ENCODE assay signal across 22 cellular contexts in the genomic region with DNA sequence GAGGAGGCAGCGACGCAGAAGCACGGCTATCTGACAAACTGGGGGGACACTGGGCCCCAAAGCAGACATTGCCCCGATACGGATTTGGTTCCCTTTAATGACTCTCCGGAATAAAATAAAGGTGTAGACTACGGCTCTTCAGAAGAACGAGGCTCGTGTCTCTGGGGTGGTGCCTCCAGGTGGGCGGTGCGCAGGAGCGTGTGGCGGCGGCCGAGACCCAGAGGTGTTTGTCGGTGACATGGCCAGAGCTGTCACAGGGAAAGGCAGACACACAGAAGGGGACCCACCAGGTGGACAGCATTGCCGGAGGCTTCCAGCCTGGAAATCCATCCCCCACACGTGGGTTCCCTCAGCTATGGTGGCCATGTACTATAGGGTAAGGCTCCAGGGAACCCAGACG.
"Had no signal": no experiment of that assay in that cellular context is flagged by ENCODE, and none has a peak within 500 bp of the region (broad histone marks: within the 10 kb centered on the region; RNA-seq: fewer than 3 reads in every experiment).

No MANE protein-coding gene starts in this region.

- H3K9me2 ChIP-seq: SK-N-SH had no signal

- H3K27me3 ChIP-seq: SJSA1 had no signal

- H3K4me1 ChIP-seq: SJSA1 had no signal

- H3K4me2 ChIP-seq: KMS-11, SK-N-SH had no signal

- H3K9ac ChIP-seq: KMS-11, SK-N-SH had no signal

- H3K27ac ChIP-seq: KMS-11, SJSA1 had no signal

- ATAC-seq: HepG2, K562, T-cell had no signal

- DNase-seq: MG63, NCI-H1092 treated with DMSO at 0.1 percent for 48 hours, NCI-H1436 treated with DMSO at 0.1 percent for 48 hours, NCI-H1694, NCI-H1930, NCI-H2081, NCI-H2107, NCI-H2227 treated with DMSO at 0.1 percent for 48 hours, NCI-H446, NCI-H510A, NCI-H774, Right ventricle myocardium superior, RPMI8226, SIG-M5, SK-N-SH, SW 1271, T-cell had no signal

- H3K4me3 ChIP-seq: K562, MG63, SJSA1 had no signal

- H3K9me3 ChIP-seq: MG63, SK-N-SH had no signal

- FAIRE-seq: HepG2, K562, RCC 7860 had no signal

- H3K36me3 ChIP-seq: MG63, SJSA1 had no signal
